In genomic region chr17:67800495-67800928, GRCh38 we compare ENCODE assay signal across 9 cellular contexts. TPM values are rescaled to one million over a fixed set of nuclear protein-coding genes. Genes with fewer than 3 reads are reported as not detected.
DNase-seq lines count a peak whose midpoint lies in the region; ATAC-seq and TF ChIP-seq lines count a peak whose summit lies in the region.
"Had no signal": no experiment of that assay in that cellular context is flagged by ENCODE, and none has a peak within 500 bp of the region (broad histone marks: within the 10 kb centered on the region; RNA-seq: fewer than 3 reads in every experiment).

No MANE protein-coding gene starts in this region.

- 35% methylated on average over 3 of the region's 7 CpGs for WGBS in right lobe of liver (ENCODE audit: insufficient coverage, low coverage, low lambda C conversion rate, missing lambda C conversion rate)

- intact Hi-C loops in activated B cell treated with CpG ODN at 0.5 μM for 24 hours (cut with micrococcal nuclease) (loop anchor here (1.0 to 5.0 kb wide), 4 partner anchors 13 to 87 kb away; partner anchors contain the start of gene BPTF), right lobe of liver (cut with DNase I) (no loop called here)

- TF ChIP-seq POLR2A in right lobe of liver (IDR thresholded peaks at IDR 0.05), result no peak

- H3K27me3 Mint-ChIP-seq in activated B cell treated with CpG ODN at 0.5 μM for 24 hours, result no peaks in the 10 kb centered on the region

- TF ChIP-seq CTCF in activated B cell treated with CpG ODN at 0.5 μM for 24 hours (IDR thresholded peaks at IDR 0.05), result no peak
- peak; percentile 63 to 71 (median 68) for TF ChIP-seq CTCF in right lobe of liver (IDR thresholded peaks at IDR 0.05)

- peak overlapping the region; percentile 11 for H3K4me3 Mint-ChIP-seq in activated B cell treated with CpG ODN at 0.5 μM for 24 hours

- H3K9me3 ChIP-seq in right lobe of liver, result no peaks in the 10 kb centered on the region
- H3K9me3 ChIP-seq: BLaER1 treated with 17β-estradiol and CSF1 and Interleukin-3, amounts not matched to agents 10 nM and 100 nM had no signal

- CTCF ChIA-PET in activated B cell treated with CpG ODN at 0.5 μM for 24 hours (lab: Charles Lee), result interaction anchor here (0.6 to 3.1 kb wide), 14 partner anchors 9 to 132 kb away, joined by 3 to 33 read pairs (median 6); partner anchors contain the start of gene BPTF

- no peaks in the 10 kb centered on the region for H3K36me3 ChIP-seq in right lobe of liver
- H3K36me3 ChIP-seq: BLaER1 treated with 17β-estradiol and CSF1 and Interleukin-3, amounts not matched to agents 10 nM and 100 nM had no signal

- H3K27ac ChIP-seq in right lobe of liver, result no peak overlapping the region

- H3K27ac Mint-ChIP-seq in activated B cell treated with CpG ODN at 0.5 μM for 24 hours, result peak overlapping the region; percentile 19

- no peak overlapping the region for H3K4me3 ChIP-seq in right lobe of liver
- H3K4me3 ChIP-seq: BLaER1 treated with 17β-estradiol and CSF1 and Interleukin-3, amounts not matched to agents 10 nM and 100 nM had no signal

- H3K9me3 Mint-ChIP-seq in activated B cell treated with CpG ODN at 0.5 μM for 24 hours, result no peaks in the 10 kb centered on the region

- DNase-seq in SIG-M5 treated with dmso at 0.1 percent for 504 hours (lab: John Stamatoyannopoulos, UW; ENCODE audit: unreplicated experiment), result peak; percentile 83
- no peak for DNase-seq in SIG-M5 (lab: John Stamatoyannopoulos, UW)
- peak; percentile 42 for DNase-seq in NCI-H2227 (lab: John Stamatoyannopoulos, UW; ENCODE audit: unreplicated experiment)
- peak; percentile 68 for DNase-seq in activated B cell treated with CpG ODN at 0.5 μM for 24 hours
- DNase-seq in dermis blood vessel endothelial cell, result peak; percentile 90
- peak; percentile 77 to 82 (median 79) for DNase-seq in right lobe of liver
- DNase-seq in stimulated activated CD8-positive, alpha-beta memory T cell treated with anti-CD3 and anti-CD28 coated beads, Interleukin-12 subunit alpha, Interleukin-12 subunit beta, amount 100 ng/mL, for 1 hour (ENCODE audit: low read depth), result peak; percentile 22

- POLR2A ChIA-PET in activated B cell treated with CpG ODN at 0.5 μM for 24 hours (lab: Charles Lee), result interaction anchor here (0.5 to 6.9 kb wide), 9 partner anchors 12 to 127 kb away, joined by 3 to 70 read pairs (median 4); partner anchors contain the start of gene BPTF

- H3K27me3 ChIP-seq in right lobe of liver, result no peaks in the 10 kb centered on the region
- H3K27me3 ChIP-seq: BLaER1 treated with 17β-estradiol and CSF1 and Interleukin-3, amounts not matched to agents 10 nM and 100 nM had no signal

- ATAC-seq in HG02981 (IDR thresholded peaks at IDR 0.05; ENCODE audit: unreplicated experiment) (peak; percentile 88), activated B cell treated with CpG ODN at 0.5 μM for 24 hours (ENCODE audit: low read depth) (peak; percentile 94), right lobe of liver (peak; percentile 98 to 99 (median 98))

- no peaks in the 10 kb centered on the region for H3K36me3 Mint-ChIP-seq in activated B cell treated with CpG ODN at 0.5 μM for 24 hours (ENCODE audit: low read depth)

- no peaks in the 10 kb centered on the region for H3K4me1 ChIP-seq in right lobe of liver

- H3K4me1 Mint-ChIP-seq in activated B cell treated with CpG ODN at 0.5 μM for 24 hours, result peaks cover 17% of the 10 kb centered on the region

RNA-seq across cellular contexts. Expression of gene BPTF, which starts 24.8 kb away (rescaled TPM):
- total RNA-seq in activated B cell treated with CpG ODN at 0.5 μM for 24 hours (166 and 174 TPM in 2 replicates), dermis blood vessel endothelial cell (48.3 and 68.5 TPM in 2 replicates), right lobe of liver (10 to 100 TPM; 25.8 to 35.1 (median 31.3) TPM)
